ENCODE assay signal across 1 cellular context in the genomic region with DNA sequence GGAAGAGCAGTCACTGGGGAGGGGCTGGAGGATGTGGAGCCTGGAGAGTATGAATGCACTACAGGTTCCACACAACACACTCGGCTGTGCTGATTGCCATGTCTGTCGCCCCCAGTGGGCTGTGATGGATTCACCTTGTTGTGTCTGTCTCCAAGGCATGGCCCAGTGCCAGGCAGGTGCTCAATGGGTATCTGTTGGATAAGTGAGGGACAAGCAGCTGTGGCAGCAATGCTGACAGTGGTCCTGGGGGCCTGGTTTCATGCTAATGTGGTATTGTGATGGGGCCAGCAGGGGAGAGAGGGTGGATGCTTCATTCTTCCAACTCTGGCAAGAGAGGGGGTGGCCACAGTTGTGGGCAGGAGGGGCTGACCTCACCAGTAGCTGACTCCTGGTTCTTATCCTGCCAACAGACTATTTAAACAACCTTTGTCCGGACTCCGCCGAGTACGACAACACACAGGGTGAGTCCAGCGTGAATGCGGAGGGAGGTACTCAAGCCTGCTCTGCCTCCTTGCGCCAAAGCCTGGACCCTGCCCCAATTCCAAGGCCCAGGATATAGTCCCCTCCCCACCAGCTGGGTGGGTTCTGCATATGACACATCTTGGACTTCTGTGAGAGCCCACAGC.
TF ChIP-seq lines count a peak whose summit lies in the region.

No MANE protein-coding gene starts in this region.

TF ChIP-seq in liver, 16 proteins besides CTCF, POLR2A, EP300 and RAD21 (continued from another document):
- TF ChIP-seq YY1 (IDR thresholded peaks at IDR 0.05) (peak; percentile 48), HNF4A (conservative IDR thresholded peaks at IDR 0.05) (peak; percentile 98 to 99)
